ENCODE assay signal across 19 cellular contexts in the genomic region with DNA sequence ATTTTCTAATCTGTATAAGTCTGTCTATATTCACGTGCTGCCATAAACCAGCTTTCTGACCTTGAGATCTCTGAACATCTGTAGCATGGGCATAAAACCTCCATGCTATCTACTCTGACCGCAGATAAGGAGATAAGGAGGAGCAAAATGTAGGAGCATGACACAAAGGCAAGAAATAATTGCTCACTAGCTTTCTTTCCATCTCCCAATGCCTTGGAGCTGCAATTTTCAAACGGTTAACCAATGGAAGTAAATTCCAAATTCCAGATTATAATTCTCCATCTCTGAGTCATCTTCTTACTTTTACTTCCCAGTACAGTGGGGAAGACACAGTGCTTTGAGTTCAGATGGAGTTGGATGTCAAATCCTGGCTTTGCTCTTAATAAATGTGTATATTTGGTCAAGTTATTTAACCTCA. TPM values are rescaled to one million over a fixed set of nuclear protein-coding genes. Genes with fewer than 3 reads are reported as not detected.
DNase-seq lines count a peak whose midpoint lies in the region; ATAC-seq, FAIRE-seq and TF ChIP-seq lines count a peak whose summit lies in the region.
"Had no signal": no experiment of that assay in that cellular context is flagged by ENCODE, and none has a peak within 500 bp of the region (broad histone marks: within the 10 kb centered on the region; RNA-seq: fewer than 3 reads in every experiment).

No MANE protein-coding gene starts in this region.

- no peak for TF ChIP-seq CTCF in K562 (IDR thresholded peaks at IDR 0.05 in 2 of 3, conservative IDR thresholded peaks at IDR 0.05 in 1 of 3; ENCODE audit: insufficient read depth in 2 of 3, low read depth in 1 of 3, low read length in 3 of 3)
- no peak for TF ChIP-seq CTCF in osteoblast (IDR thresholded peaks at IDR 0.05; ENCODE audit: extremely low read depth, low read depth, low read length)

- in situ Hi-C loops in K562 (cut with MboI) = no loop called here

- WGBS in K562 (ENCODE audit: insufficient coverage, low coverage, missing lambda C conversion rate) = 8% methylated on average over 3 of the region's 3 CpGs

- DNase-seq in GM03348 (ENCODE audit: low spot score) (peak; percentile 61), NCI-H226 (peak; percentile 46), K562 (ENCODE audit: extremely low read depth in 1 of 4, low spot score in 3 of 4) (no peak), osteoblast (ENCODE audit: insufficient read length, low spot score, missing footprints) (peak; percentile 86), midbrain (lab: John Stamatoyannopoulos, UW) (no peak), NCI-H774 (lab: John Stamatoyannopoulos, UW) (no peak)
- no peak for DNase-seq in stimulated activated naive CD4-positive, alpha-beta T cell (lab: John Stamatoyannopoulos, UW)
- DNase-seq: activated T-cell treated with anti-CD3 and anti-CD28 coated beads, Interleukin-2, amount 50 U/mL, for 1 hour; amniotic stem cell; CD8-positive, alpha-beta memory T cell; heart right ventricle; MG63; NCI-H1436 treated with DMSO at 0.1 percent for 48 hours; NCI-H2171; NCI-H526 treated with DMSO at 0.1 percent for 48 hours; posterior cingulate gyrus had no signal

- no peak overlapping the region for H3K27ac ChIP-seq in K562 (ENCODE audit: extremely low read depth, low read depth, low read length)
- H3K27ac ChIP-seq in osteoblast (ENCODE audit: low read depth, low read length) = no peak overlapping the region
- H3K27ac ChIP-seq: heart right ventricle, vagina had no signal

- H3K79me2 ChIP-seq in K562 (ENCODE audit: control insufficient read depth, insufficient read depth, low read length) (no peaks in the 10 kb centered on the region), osteoblast (ENCODE audit: insufficient read depth, low read length) (no peaks in the 10 kb centered on the region)

- H4K20me1 ChIP-seq in K562 (replicated peaks; ENCODE audit: control insufficient read depth, insufficient read depth, low read length) (no peaks in the 10 kb centered on the region), osteoblast (ENCODE audit: insufficient read depth, low read length) (no peaks in the 10 kb centered on the region)

- H2AFZ ChIP-seq in K562 (ENCODE audit: low read depth, low read length) (no peak overlapping the region), osteoblast (ENCODE audit: low read length) (no peak overlapping the region)

- peak; percentile 19 for FAIRE-seq in K562 (lab: Jason Lieb, UNC)

- no peak for TF ChIP-seq POLR2A in K562 (conservative IDR thresholded peaks at IDR 0.05)

- H3K27me3 ChIP-seq in K562 (ENCODE audit: control insufficient read depth in 2 of 2, insufficient read depth in 2 of 2, low read length in 2 of 2) = no peaks in the 10 kb centered on the region
- H3K27me3 ChIP-seq in osteoblast (ENCODE audit: insufficient read depth, low read length) = no peaks in the 10 kb centered on the region
- H3K27me3 ChIP-seq: heart right ventricle, MG63, vagina had no signal

- BruUV-seq in K562 (replicated peaks; lab: Mats Ljungman, UMichigan) = no TSS peak

- H3K9ac ChIP-seq in K562 (ENCODE audit: insufficient read depth in 1 of 2, low read depth in 2 of 2, low read length in 2 of 2) = no peak overlapping the region

- no peak overlapping the region for H3K4me2 ChIP-seq in K562 (ENCODE audit: insufficient read depth, low read length)
- no peak overlapping the region for H3K4me2 ChIP-seq in osteoblast (ENCODE audit: insufficient read depth, low read length)

- no peaks in the 10 kb centered on the region for H3K9me1 ChIP-seq in K562 (ENCODE audit: control insufficient read depth, insufficient read depth, low read length)

- ATAC-seq in K562 = peak; percentile 44; the same call in 1 of the 3 replicates
- ATAC-seq: activated CD4-positive, CD25-positive, alpha-beta regulatory T cell treated with anti-CD3 and anti-CD28 coated beads, Interleukin-2, amount 50 U/mL, for 24 hours; heart right ventricle; left lobe of liver had no signal

- POLR2A ChIA-PET in K562 (lab: Yijun Ruan, JAX) = no interaction called here

- no peak for TF ChIP-seq EP300 in K562 (IDR thresholded peaks at IDR 0.05; ENCODE audit: low read length)

- H3K9me3 ChIP-seq in K562 (replicated peaks; ENCODE audit: control insufficient read depth, insufficient read depth, low read depth, low read length) (no peaks in the 10 kb centered on the region), osteoblast (ENCODE audit: low read depth, low read length) (no peaks in the 10 kb centered on the region)
- H3K9me3 ChIP-seq: heart right ventricle, MG63, vagina had no signal

- H3K4me3 ChIP-seq in K562 (no peak overlapping the region), osteoblast (ENCODE audit: insufficient read depth, low read length) (no peak overlapping the region)
- H3K4me3 ChIP-seq: heart right ventricle, MG63, vagina had no signal

- TF ChIP-seq RAD21 in K562 (CRISPR knock-in tag; conservative IDR thresholded peaks at IDR 0.05 in 1 of 2, IDR thresholded peaks at IDR 0.05 in 1 of 2) = no peak

- intact Hi-C loops in K562 (cut with micrococcal nuclease) = no loop called here

- peaks cover 18% of the 10 kb centered on the region; the same call in 2 of the 3 replicates for H3K36me3 ChIP-seq in K562 (ENCODE audit: control insufficient read depth, insufficient read depth, low read length)
- H3K36me3 ChIP-seq in osteoblast (ENCODE audit: insufficient read depth, low read length) = no peaks in the 10 kb centered on the region

- CTCF ChIA-PET in K562 (lab: Yijun Ruan, JAX; ENCODE audit: low intra/inter-chr PET ratio) = no interaction called here

- H3K4me1 ChIP-seq in K562 (replicated peaks in 1 of 2; ENCODE audit: control insufficient read depth in 2 of 2, insufficient read depth in 2 of 2, low read length in 2 of 2) (peaks cover 0 to 5% of the 10 kb centered on the region in 2 experiments; a peak in 2 of 5 replicates), osteoblast (ENCODE audit: insufficient read depth, low read length) (no peaks in the 10 kb centered on the region)
- H3K4me1 ChIP-seq: vagina had no signal

TF ChIP-seq in K562, 482 proteins besides CTCF, POLR2A, EP300 and RAD21 (continues in another document):
- no peak for TF ChIP-seq NFE2 (IDR thresholded peaks at IDR 0.05; ENCODE audit: low read depth)
- no peak for TF ChIP-seq DNMT1 (IDR thresholded peaks at IDR 0.05)
- TF ChIP-seq, protein P1, sequence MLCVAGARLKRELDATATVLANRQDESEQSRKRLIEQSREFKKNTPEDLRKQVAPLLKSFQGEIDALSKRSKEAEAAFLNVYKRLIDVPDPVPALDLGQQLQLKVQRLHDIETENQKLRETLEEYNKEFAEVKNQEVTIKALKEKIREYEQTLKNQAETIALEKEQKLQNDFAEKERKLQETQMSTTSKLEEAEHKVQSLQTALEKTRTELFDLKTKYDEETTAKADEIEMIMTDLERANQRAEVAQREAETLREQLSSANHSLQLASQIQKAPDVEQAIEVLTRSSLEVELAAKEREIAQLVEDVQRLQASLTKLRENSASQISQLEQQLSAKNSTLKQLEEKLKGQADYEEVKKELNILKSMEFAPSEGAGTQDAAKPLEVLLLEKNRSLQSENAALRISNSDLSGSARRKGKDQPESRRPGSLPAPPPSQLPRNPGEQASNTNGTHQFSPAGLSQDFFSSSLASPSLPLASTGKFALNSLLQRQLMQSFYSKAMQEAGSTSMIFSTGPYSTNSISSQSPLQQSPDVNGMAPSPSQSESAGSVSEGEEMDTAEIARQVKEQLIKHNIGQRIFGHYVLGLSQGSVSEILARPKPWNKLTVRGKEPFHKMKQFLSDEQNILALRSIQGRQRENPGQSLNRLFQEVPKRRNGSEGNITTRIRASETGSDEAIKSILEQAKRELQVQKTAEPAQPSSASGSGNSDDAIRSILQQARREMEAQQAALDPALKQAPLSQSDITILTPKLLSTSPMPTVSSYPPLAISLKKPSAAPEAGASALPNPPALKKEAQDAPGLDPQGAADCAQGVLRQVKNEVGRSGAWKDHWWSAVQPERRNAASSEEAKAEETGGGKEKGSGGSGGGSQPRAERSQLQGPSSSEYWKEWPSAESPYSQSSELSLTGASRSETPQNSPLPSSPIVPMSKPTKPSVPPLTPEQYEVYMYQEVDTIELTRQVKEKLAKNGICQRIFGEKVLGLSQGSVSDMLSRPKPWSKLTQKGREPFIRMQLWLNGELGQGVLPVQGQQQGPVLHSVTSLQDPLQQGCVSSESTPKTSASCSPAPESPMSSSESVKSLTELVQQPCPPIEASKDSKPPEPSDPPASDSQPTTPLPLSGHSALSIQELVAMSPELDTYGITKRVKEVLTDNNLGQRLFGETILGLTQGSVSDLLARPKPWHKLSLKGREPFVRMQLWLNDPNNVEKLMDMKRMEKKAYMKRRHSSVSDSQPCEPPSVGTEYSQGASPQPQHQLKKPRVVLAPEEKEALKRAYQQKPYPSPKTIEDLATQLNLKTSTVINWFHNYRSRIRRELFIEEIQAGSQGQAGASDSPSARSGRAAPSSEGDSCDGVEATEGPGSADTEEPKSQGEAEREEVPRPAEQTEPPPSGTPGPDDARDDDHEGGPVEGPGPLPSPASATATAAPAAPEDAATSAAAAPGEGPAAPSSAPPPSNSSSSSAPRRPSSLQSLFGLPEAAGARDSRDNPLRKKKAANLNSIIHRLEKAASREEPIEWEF (CRISPR knock-in tag; IDR thresholded peaks at IDR 0.05) = no peak

RNA-seq across cellular contexts. Expression of a gene that starts 41.6 kb away (rescaled TPM):
- 43.8 and 80.5 TPM in 2 replicates for total RNA-seq in K562 (2011; cell fraction: chromatin; rRNA removed; ENCODE audit: low replicate concordance)
- 32.9 and 38.5 TPM in 2 replicates for total RNA-seq in K562 (2011; cell fraction: nucleolus; rRNA removed)
- total RNA-seq in K562 (2011; cell fraction: nucleoplasm; rRNA removed) = 55.1 and 71.8 TPM in 2 replicates
- 18.1 and 20.6 TPM in 2 replicates for total RNA-seq in K562 (2014; rRNA removed)
- total RNA-seq in K562 (2014; rRNA removed; fragmentation: Illumina TruSeq; extraction: Trizol) = 38.9 and 44.3 TPM in 2 replicates
- 32.6 and 37.4 TPM in 2 replicates for total RNA-seq in K562 (2015; rRNA removed; fragmentation: Illumina TruSeq; extraction: Trizol)
- total RNA-seq in K562 (2021) = 22.6 and 23.1 TPM in 2 replicates
- polyA plus RNA-seq in K562 (2011; rRNA removed) = 63.1 and 113 TPM in 2 replicates
- 26.9 and 29.8 TPM in 2 replicates for polyA plus RNA-seq in K562 (2011; cell fraction: cytosol; rRNA removed)
- 35.4 and 45.0 TPM in 2 replicates for polyA plus RNA-seq in K562 (2011; cell fraction: nucleus; rRNA removed)
- 27.1 and 33.9 TPM in 2 replicates for polyA plus RNA-seq in K562 (2012)
- 49.0 and 53.2 TPM in 2 replicates for polyA plus RNA-seq in K562 (2014; fragmentation: Illumina TruSeq; extraction: Trizol)
- 10 to 100 TPM; 24.6 to 33.0 TPM for polyA plus RNA-seq in K562 (2014; fragmentation: Nextera tagmentation; extraction: Ambion mirVana)
- 40.9 and 45.0 TPM in 2 replicates for polyA plus RNA-seq in K562 (2014; rRNA removed)
- polyA minus RNA-seq in K562 (2011; rRNA and poly(A)+ RNA removed) = 43.3 and 57.6 TPM in 2 replicates
- 11.0 and 23.7 TPM in 2 replicates for polyA minus RNA-seq in K562 (2011; cell fraction: cytosol; rRNA and poly(A)+ RNA removed)
- 27.6 and 28.0 TPM in 2 replicates for polyA minus RNA-seq in K562 (2011; cell fraction: nucleus; rRNA and poly(A)+ RNA removed)
- total RNA-seq in osteoblast = 20.6 and 23.5 TPM in 2 replicates

Comparison
In these comparisons a context has a peak if more than half of its experiments do, and no peak if none do; other contexts are left out.
1. DNase-seq: peak in GM03348 (single experiment), NCI-H226 (single experiment) and osteoblast (single experiment); none in K562 (0 of 4), midbrain (single experiment), stimulated activated naive CD4-positive, alpha-beta T cell (0 of 6) and NCI-H774 (single experiment).